In the genomic region with DNA sequence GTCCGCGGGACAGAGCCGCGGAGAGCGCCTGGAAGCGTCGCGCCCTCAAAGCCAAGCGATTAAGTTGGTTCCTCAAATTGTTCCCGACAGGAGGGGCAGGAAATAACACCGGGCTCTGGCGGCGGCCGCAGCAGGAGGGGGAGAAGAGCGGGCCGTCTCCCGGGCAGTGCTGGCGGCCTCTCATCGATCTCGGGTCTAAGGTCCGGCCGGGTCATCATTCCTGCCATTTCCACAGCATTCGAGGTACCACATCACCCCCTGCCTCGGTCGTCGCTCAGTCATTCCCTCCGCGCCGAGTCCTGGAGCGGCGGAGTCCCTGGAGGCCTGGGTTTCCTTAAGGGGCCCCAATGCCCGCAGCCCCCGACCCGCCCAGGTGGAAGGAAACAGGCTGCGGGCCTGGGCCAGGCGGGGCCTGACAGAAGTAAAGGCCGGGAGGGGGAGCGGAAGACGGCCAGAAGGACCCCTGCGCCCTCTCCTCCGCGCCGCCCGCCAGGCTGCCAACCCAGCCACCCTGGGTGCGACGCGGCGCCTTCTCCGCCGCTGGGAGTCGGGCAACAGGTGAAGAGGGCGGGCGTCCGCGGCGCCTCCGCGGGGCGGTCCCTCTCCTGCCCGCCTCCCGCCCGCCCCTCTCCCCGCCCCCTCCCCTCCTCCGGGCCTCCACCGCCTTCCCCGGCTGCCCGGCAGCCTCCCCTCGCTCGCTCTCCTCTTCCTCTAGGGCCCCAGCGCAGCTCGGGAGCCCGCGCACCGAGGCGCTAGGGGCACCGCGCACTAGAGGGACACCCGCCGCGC, we compare ENCODE assay signal across 1 cellular context.
TF ChIP-seq lines count a peak whose summit lies in the region.

A gene with protein sequence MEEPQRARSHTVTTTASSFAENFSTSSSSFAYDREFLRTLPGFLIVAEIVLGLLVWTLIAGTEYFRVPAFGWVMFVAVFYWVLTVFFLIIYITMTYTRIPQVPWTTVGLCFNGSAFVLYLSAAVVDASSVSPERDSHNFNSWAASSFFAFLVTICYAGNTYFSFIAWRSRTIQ (plus strand): TSS at position 654 of the 789 bp plus-strand sequence. CDS start 293 bp downstream, outside the sequence.

TF ChIP-seq in HEK293, 187 proteins besides CTCF, POLR2A, EP300 and RAD21 (continued from another document and continues in another):
- TF ChIP-seq, protein P1, sequence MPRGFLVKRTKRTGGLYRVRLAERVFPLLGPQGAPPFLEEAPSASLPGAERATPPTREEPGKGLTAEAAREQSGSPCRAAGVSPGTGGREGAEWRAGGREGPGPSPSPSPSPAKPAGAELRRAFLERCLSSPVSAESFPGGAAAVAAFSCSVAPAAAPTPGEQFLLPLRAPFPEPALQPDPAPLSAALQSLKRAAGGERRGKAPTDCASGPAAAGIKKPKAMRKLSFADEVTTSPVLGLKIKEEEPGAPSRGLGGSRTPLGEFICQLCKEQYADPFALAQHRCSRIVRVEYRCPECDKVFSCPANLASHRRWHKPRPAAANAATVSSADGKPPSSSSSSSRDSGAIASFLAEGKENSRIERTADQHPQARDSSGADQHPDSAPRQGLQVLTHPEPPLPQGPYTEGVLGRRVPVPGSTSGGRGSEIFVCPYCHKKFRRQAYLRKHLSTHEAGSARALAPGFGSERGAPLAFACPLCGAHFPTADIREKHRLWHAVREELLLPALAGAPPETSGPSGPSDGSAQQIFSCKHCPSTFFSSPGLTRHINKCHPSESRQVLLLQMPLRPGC (tag by site-specific recombination; IDR thresholded peaks at IDR 0.05), result no peak
- TF ChIP-seq ZFHX2 (tag by site-specific recombination; conservative IDR thresholded peaks at IDR 0.05) (0 out of 2 replicates have a peak, but pooled peaks have one; percentile 5), ZNF114 (tag by site-specific recombination; IDR thresholded peaks at IDR 0.05) (no peak), OVOL3 (tag by site-specific recombination; IDR thresholded peaks at IDR 0.05) (no peak), KLF10 (tag by site-specific recombination; IDR thresholded peaks at IDR 0.05) (peak; percentile 55; the same call in 1 of the 2 replicates), ZNF623 (tag by site-specific recombination; IDR thresholded peaks at IDR 0.05) (no peak), ZNF211 (tag by site-specific recombination; IDR thresholded peaks at IDR 0.05; ENCODE audit: low read depth) (no peak), KLF1 (tag by site-specific recombination; IDR thresholded peaks at IDR 0.05) (0 out of 2 replicates have a peak, but pooled peaks have one; percentile 9), ZNF274 (IDR thresholded peaks at IDR 0.05; ENCODE audit: low read length) (no peak), ZNF274 (tag by site-specific recombination; IDR thresholded peaks at IDR 0.05; ENCODE audit: borderline replicate concordance) (no peak), SP2 (tag by site-specific recombination; IDR thresholded peaks at IDR 0.05) (peak; percentile 62), ZBTB7A (tag by site-specific recombination; IDR thresholded peaks at IDR 0.05; ENCODE audit: low read depth) (no peak), ZNF707 (tag by site-specific recombination; IDR thresholded peaks at IDR 0.05) (no peak), ZBTB48 (tag by site-specific recombination; IDR thresholded peaks at IDR 0.05) (no peak; the same call in 1 of the 2 replicates), SALL2 (tag by site-specific recombination; IDR thresholded peaks at IDR 0.05; ENCODE audit: borderline replicate concordance) (no peak), ZNF514 (tag by site-specific recombination; IDR thresholded peaks at IDR 0.05) (no peak), ZNF341 (tag by site-specific recombination; IDR thresholded peaks at IDR 0.05; ENCODE audit: low read depth) (peak; percentile 68), ZNF133 (tag by site-specific recombination; IDR thresholded peaks at IDR 0.05) (0 out of 2 replicates have a peak, but pooled peaks have one; percentile 14), SP7 (tag by site-specific recombination; IDR thresholded peaks at IDR 0.05) (0 out of 2 replicates have a peak, but pooled peaks have one; percentile 26), ZNF629 (tag by site-specific recombination; IDR thresholded peaks at IDR 0.05) (no peak), ZNF16 (tag by site-specific recombination; IDR thresholded peaks at IDR 0.05; ENCODE audit: low read depth) (no peak), ZNF501 (tag by site-specific recombination; IDR thresholded peaks at IDR 0.05) (peak; percentile 66; the same call in 1 of the 2 replicates), ZBTB20 (tag by site-specific recombination; IDR thresholded peaks at IDR 0.05) (peak; percentile 90), KLF8 (tag by site-specific recombination; IDR thresholded peaks at IDR 0.05) (0 out of 2 replicates have a peak, but pooled peaks have one; percentile 33), ZNF558 (tag by site-specific recombination; IDR thresholded peaks at IDR 0.05) (no peak), ZNF473 (tag by site-specific recombination; IDR thresholded peaks at IDR 0.05) (no peak), ZNF138 (tag by site-specific recombination; IDR thresholded peaks at IDR 0.05; ENCODE audit: borderline replicate concordance) (no peak), ZEB2 (tag by site-specific recombination; IDR thresholded peaks at IDR 0.05) (peak; percentile 55; the same call in 1 of the 2 replicates), GFI1B (tag by site-specific recombination; IDR thresholded peaks at IDR 0.05) (no peak), FEZF1 (tag by site-specific recombination; IDR thresholded peaks at IDR 0.05) (no peak), ZNF140 (tag by site-specific recombination; IDR thresholded peaks at IDR 0.05) (no peak), ZNF837 (tag by site-specific recombination; IDR thresholded peaks at IDR 0.05) (no peak), ZNF843 (tag by site-specific recombination; IDR thresholded peaks at IDR 0.05) (no peak), ZSCAN23 (tag by site-specific recombination; IDR thresholded peaks at IDR 0.05) (no peak), ZNF48 (tag by site-specific recombination; IDR thresholded peaks at IDR 0.05) (no peak), ZBTB8A (tag by site-specific recombination; IDR thresholded peaks at IDR 0.05) (peak; percentile 92), ZNF544 (tag by site-specific recombination; IDR thresholded peaks at IDR 0.05) (no peak)
- TF ChIP-seq, protein P2, sequence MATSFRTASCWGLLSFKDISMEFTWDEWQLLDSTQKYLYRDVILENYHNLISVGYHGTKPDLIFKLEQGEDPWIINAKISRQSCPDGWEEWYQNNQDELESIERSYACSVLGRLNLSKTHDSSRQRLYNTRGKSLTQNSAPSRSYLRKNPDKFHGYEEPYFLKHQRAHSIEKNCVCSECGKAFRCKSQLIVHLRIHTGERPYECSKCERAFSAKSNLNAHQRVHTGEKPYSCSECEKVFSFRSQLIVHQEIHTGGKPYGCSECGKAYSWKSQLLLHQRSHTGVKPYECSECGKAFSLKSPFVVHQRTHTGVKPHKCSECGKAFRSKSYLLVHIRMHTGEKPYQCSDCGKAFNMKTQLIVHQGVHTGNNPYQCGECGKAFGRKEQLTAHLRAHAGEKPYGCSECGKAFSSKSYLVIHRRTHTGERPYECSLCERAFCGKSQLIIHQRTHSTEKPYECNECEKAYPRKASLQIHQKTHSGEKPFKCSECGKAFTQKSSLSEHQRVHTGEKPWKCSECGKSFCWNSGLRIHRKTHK (tag by site-specific recombination; IDR thresholded peaks at IDR 0.05), result no peak
- TF ChIP-seq, protein P3, sequence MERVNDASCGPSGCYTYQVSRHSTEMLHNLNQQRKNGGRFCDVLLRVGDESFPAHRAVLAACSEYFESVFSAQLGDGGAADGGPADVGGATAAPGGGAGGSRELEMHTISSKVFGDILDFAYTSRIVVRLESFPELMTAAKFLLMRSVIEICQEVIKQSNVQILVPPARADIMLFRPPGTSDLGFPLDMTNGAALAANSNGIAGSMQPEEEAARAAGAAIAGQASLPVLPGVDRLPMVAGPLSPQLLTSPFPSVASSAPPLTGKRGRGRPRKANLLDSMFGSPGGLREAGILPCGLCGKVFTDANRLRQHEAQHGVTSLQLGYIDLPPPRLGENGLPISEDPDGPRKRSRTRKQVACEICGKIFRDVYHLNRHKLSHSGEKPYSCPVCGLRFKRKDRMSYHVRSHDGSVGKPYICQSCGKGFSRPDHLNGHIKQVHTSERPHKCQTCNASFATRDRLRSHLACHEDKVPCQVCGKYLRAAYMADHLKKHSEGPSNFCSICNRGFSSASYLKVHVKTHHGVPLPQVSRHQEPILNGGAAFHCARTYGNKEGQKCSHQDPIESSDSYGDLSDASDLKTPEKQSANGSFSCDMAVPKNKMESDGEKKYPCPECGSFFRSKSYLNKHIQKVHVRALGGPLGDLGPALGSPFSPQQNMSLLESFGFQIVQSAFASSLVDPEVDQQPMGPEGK (tag by site-specific recombination; IDR thresholded peaks at IDR 0.05), result peak; percentile 61
- TF ChIP-seq, protein P4, sequence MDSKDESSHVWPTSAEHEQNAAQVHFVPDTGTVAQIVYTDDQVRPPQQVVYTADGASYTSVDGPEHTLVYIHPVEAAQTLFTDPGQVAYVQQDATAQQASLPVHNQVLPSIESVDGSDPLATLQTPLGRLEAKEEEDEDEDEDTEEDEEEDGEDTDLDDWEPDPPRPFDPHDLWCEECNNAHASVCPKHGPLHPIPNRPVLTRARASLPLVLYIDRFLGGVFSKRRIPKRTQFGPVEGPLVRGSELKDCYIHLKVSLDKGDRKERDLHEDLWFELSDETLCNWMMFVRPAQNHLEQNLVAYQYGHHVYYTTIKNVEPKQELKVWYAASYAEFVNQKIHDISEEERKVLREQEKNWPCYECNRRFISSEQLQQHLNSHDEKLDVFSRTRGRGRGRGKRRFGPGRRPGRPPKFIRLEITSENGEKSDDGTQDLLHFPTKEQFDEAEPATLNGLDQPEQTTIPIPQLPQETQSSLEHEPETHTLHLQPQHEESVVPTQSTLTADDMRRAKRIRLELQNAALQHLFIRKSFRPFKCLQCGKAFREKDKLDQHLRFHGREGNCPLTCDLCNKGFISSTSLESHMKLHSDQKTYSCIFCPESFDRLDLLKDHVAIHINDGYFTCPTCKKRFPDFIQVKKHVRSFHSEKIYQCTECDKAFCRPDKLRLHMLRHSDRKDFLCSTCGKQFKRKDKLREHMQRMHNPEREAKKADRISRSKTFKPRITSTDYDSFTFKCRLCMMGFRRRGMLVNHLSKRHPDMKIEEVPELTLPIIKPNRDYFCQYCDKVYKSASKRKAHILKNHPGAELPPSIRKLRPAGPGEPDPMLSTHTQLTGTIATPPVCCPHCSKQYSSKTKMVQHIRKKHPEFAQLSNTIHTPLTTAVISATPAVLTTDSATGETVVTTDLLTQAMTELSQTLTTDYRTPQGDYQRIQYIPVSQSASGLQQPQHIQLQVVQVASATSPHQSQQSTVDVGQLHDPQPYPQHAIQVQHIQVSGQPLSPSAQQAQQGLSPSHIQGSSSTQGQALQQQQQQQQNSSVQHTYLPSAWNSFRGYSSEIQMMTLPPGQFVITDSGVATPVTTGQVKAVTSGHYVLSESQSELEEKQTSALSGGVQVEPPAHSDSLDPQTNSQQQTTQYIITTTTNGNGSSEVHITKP (tag by site-specific recombination; IDR thresholded peaks at IDR 0.05), result peak; percentile 97
- TF ChIP-seq, protein P5, sequence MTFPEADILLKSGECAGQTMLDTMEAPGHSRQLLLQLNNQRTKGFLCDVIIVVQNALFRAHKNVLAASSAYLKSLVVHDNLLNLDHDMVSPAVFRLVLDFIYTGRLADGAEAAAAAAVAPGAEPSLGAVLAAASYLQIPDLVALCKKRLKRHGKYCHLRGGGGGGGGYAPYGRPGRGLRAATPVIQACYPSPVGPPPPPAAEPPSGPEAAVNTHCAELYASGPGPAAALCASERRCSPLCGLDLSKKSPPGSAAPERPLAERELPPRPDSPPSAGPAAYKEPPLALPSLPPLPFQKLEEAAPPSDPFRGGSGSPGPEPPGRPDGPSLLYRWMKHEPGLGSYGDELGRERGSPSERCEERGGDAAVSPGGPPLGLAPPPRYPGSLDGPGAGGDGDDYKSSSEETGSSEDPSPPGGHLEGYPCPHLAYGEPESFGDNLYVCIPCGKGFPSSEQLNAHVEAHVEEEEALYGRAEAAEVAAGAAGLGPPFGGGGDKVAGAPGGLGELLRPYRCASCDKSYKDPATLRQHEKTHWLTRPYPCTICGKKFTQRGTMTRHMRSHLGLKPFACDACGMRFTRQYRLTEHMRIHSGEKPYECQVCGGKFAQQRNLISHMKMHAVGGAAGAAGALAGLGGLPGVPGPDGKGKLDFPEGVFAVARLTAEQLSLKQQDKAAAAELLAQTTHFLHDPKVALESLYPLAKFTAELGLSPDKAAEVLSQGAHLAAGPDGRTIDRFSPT (tag by site-specific recombination; IDR thresholded peaks at IDR 0.05), result peak; percentile 47; the same call in 1 of the 2 replicates
- TF ChIP-seq, protein P6, sequence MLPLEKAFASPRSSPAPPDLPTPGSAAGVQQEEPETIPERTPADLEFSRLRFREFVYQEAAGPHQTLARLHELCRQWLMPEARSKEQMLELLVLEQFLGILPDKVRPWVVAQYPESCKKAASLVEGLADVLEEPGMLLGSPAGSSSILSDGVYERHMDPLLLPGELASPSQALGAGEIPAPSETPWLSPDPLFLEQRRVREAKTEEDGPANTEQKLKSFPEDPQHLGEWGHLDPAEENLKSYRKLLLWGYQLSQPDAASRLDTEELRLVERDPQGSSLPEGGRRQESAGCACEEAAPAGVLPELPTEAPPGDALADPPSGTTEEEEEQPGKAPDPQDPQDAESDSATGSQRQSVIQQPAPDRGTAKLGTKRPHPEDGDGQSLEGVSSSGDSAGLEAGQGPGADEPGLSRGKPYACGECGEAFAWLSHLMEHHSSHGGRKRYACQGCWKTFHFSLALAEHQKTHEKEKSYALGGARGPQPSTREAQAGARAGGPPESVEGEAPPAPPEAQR (tag by site-specific recombination; IDR thresholded peaks at IDR 0.05), result no peak
- TF ChIP-seq, protein P7, sequence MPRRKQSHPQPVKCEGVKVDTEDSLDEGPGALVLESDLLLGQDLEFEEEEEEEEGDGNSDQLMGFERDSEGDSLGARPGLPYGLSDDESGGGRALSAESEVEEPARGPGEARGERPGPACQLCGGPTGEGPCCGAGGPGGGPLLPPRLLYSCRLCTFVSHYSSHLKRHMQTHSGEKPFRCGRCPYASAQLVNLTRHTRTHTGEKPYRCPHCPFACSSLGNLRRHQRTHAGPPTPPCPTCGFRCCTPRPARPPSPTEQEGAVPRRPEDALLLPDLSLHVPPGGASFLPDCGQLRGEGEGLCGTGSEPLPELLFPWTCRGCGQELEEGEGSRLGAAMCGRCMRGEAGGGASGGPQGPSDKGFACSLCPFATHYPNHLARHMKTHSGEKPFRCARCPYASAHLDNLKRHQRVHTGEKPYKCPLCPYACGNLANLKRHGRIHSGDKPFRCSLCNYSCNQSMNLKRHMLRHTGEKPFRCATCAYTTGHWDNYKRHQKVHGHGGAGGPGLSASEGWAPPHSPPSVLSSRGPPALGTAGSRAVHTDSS (tag by site-specific recombination; IDR thresholded peaks at IDR 0.05), result peak; percentile 19; the same call in 1 of the 2 replicates
- TF ChIP-seq, protein P8, sequence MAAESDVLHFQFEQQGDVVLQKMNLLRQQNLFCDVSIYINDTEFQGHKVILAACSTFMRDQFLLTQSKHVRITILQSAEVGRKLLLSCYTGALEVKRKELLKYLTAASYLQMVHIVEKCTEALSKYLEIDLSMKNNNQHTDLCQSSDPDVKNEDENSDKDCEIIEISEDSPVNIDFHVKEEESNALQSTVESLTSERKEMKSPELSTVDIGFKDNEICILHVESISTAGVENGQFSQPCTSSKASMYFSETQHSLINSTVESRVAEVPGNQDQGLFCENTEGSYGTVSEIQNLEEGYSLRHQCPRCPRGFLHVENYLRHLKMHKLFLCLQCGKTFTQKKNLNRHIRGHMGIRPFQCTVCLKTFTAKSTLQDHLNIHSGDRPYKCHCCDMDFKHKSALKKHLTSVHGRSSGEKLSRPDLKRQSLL (tag by site-specific recombination; IDR thresholded peaks at IDR 0.05), result no peak
